Comparison of ENCODE assay signal across 19 cellular contexts in genomic region chrX:9257718-9258117, GRCh38.
A peak's percentile ranks its signal among the peaks of the same experiment; 100 is the strongest.
DNase-seq lines count a peak whose midpoint lies in the region; TF ChIP-seq lines count a peak whose summit lies in the region.
"Had no signal": no experiment of that assay in that cellular context is flagged by ENCODE, and none has a peak within 500 bp of the region (broad histone marks: within the 10 kb centered on the region; RNA-seq: fewer than 3 reads in every experiment).

No MANE protein-coding gene starts in this region.

- no peak overlapping the region for H3K4me3 Mint-ChIP-seq in activated CD4-positive, alpha-beta memory T cell treated with anti-CD3 and anti-CD28 coated beads for 36 hours
- H3K4me3 Mint-ChIP-seq in activated CD4-positive, alpha-beta memory T cell treated with anti-CD3 and anti-CD28 coated beads, Interleukin-2, amount 10 ng/mL, durations not matched to agents 7 days and 5 days = no peak overlapping the region
- peak overlapping the region; percentile 31 for H3K4me3 Mint-ChIP-seq in activated T-helper 2 cell treated with anti-CD3 and anti-CD28 coated beads, Interferon-gamma antibody, Interleukin-2, Interleukin-4, amounts not matched to agents 10 μg/mL and 5 μg/mL and 100 μg/mL, durations not matched to agents 14 hours and 24 hours and 36 hours (ENCODE audit: low read depth)
- H3K4me3 Mint-ChIP-seq: B cell, CD14-positive monocyte, H9, HFFc6 had no signal

- DNase-seq in activated CD4-positive, alpha-beta memory T cell treated with anti-CD3 and anti-CD28 coated beads for 36 hours = peak; percentile 10
- DNase-seq in activated CD4-positive, alpha-beta memory T cell treated with anti-CD3 and anti-CD28 coated beads, Interleukin-2, amount 10 ng/mL, durations not matched to agents 7 days and 5 days = no peak
- DNase-seq in stimulated activated CD4-positive, alpha-beta T cell treated with anti-CD3 and anti-CD28 coated beads, Interleukin-4, amount 100 ng/mL, for 1 hour = peak; percentile 2
- DNase-seq in stimulated activated CD4-positive, alpha-beta T cell treated with anti-CD3 and anti-CD28 coated beads, Interleukin-4, amount 100 ng/mL, for 4 hours = no peak
- no peak for DNase-seq in activated T-helper 2 cell treated with anti-CD3 and anti-CD28 coated beads, Interferon-gamma antibody, Interleukin-2, Interleukin-4, amounts not matched to agents 10 μg/mL and 5 μg/mL and 100 μg/mL, durations not matched to agents 14 hours and 24 hours and 36 hours (ENCODE audit: low spot score)
- DNase-seq in brain microvascular endothelial cell = no peak
- no peak for DNase-seq in NCI-H1048 (lab: John Stamatoyannopoulos, UW)
- DNase-seq: GM23248, H9, HFFc6, Karpas-422, NCI-H1417 treated with DMSO at 0.1 percent for 48 hours, NCI-H187, NCI-H446, NCI-H526, Peyer's patch had no signal

- no peaks in the 10 kb centered on the region for H3K27me3 Mint-ChIP-seq in activated CD4-positive, alpha-beta memory T cell treated with anti-CD3 and anti-CD28 coated beads for 36 hours
- H3K27me3 Mint-ChIP-seq in activated CD4-positive, alpha-beta memory T cell treated with anti-CD3 and anti-CD28 coated beads, Interleukin-2, amount 10 ng/mL, durations not matched to agents 7 days and 5 days = no peaks in the 10 kb centered on the region
- no peaks in the 10 kb centered on the region for H3K27me3 Mint-ChIP-seq in activated T-helper 2 cell treated with anti-CD3 and anti-CD28 coated beads, Interferon-gamma antibody, Interleukin-2, Interleukin-4, amounts not matched to agents 10 μg/mL and 5 μg/mL and 100 μg/mL, durations not matched to agents 14 hours and 24 hours and 36 hours (ENCODE audit: low read depth)
- H3K27me3 Mint-ChIP-seq: B cell had no signal

- CTCF ChIA-PET in activated CD4-positive, alpha-beta memory T cell treated with anti-CD3 and anti-CD28 coated beads for 36 hours (lab: Charles Lee) = no interaction called here
- CTCF ChIA-PET in activated CD4-positive, alpha-beta memory T cell treated with anti-CD3 and anti-CD28 coated beads, Interleukin-2, amount 10 ng/mL, durations not matched to agents 7 days and 5 days (lab: Charles Lee) = no interaction called here

- peaks cover 7% of the 10 kb centered on the region for H3K9me3 Mint-ChIP-seq in activated CD4-positive, alpha-beta memory T cell treated with anti-CD3 and anti-CD28 coated beads for 36 hours
- H3K9me3 Mint-ChIP-seq in activated CD4-positive, alpha-beta memory T cell treated with anti-CD3 and anti-CD28 coated beads, Interleukin-2, amount 10 ng/mL, durations not matched to agents 7 days and 5 days = peaks cover 9% of the 10 kb centered on the region
- H3K9me3 Mint-ChIP-seq in activated T-helper 2 cell treated with anti-CD3 and anti-CD28 coated beads, Interferon-gamma antibody, Interleukin-2, Interleukin-4, amounts not matched to agents 10 μg/mL and 5 μg/mL and 100 μg/mL, durations not matched to agents 14 hours and 24 hours and 36 hours = peaks cover 16% of the 10 kb centered on the region

- H3K27ac ChIP-seq in brain microvascular endothelial cell = no peak overlapping the region
- H3K27ac ChIP-seq: A549, GM23248, Peyer's patch had no signal

- intact Hi-C loops in activated CD4-positive, alpha-beta memory T cell treated with anti-CD3 and anti-CD28 coated beads for 36 hours (cut with micrococcal nuclease) = loop anchor here (1.0 kb wide), 1 partner anchor 28 kb away; no protein-coding TSS in a partner anchor
- intact Hi-C loops in activated T-helper 2 cell treated with anti-CD3 and anti-CD28 coated beads, Interferon-gamma antibody, Interleukin-2, Interleukin-4, amounts not matched to agents 10 μg/mL and 5 μg/mL and 100 μg/mL, durations not matched to agents 14 hours and 24 hours and 36 hours (cut with micrococcal nuclease) = loop anchor here (2.0 to 10.0 kb wide), 4 partner anchors 27 to 420 kb away; partner anchors contain the start of gene TBL1X

- in situ Hi-C loops in brain microvascular endothelial cell (cut with HindIII; ENCODE audit: low pct_ligation_motif_present, low sequenced_read_pairs) = no loop called here

- no peaks in the 10 kb centered on the region for H3K36me3 Mint-ChIP-seq in activated CD4-positive, alpha-beta memory T cell treated with anti-CD3 and anti-CD28 coated beads for 36 hours
- no peaks in the 10 kb centered on the region for H3K36me3 Mint-ChIP-seq in activated CD4-positive, alpha-beta memory T cell treated with anti-CD3 and anti-CD28 coated beads, Interleukin-2, amount 10 ng/mL, durations not matched to agents 7 days and 5 days (ENCODE audit: low read depth)
- peaks cover 17% of the 10 kb centered on the region for H3K36me3 Mint-ChIP-seq in activated T-helper 2 cell treated with anti-CD3 and anti-CD28 coated beads, Interferon-gamma antibody, Interleukin-2, Interleukin-4, amounts not matched to agents 10 μg/mL and 5 μg/mL and 100 μg/mL, durations not matched to agents 14 hours and 24 hours and 36 hours (ENCODE audit: low read depth)
- H3K36me3 Mint-ChIP-seq: CD14-positive monocyte had no signal

- H3K36me3 ChIP-seq in brain microvascular endothelial cell (replicated peaks) = no peaks in the 10 kb centered on the region
- H3K36me3 ChIP-seq: Peyer's patch had no signal

- H3K4me1 Mint-ChIP-seq in activated CD4-positive, alpha-beta memory T cell treated with anti-CD3 and anti-CD28 coated beads for 36 hours (ENCODE audit: low read depth) = peaks cover 25% of the 10 kb centered on the region
- peaks cover 17% of the 10 kb centered on the region for H3K4me1 Mint-ChIP-seq in activated CD4-positive, alpha-beta memory T cell treated with anti-CD3 and anti-CD28 coated beads, Interleukin-2, amount 10 ng/mL, durations not matched to agents 7 days and 5 days
- peaks cover 41% of the 10 kb centered on the region for H3K4me1 Mint-ChIP-seq in activated T-helper 2 cell treated with anti-CD3 and anti-CD28 coated beads, Interferon-gamma antibody, Interleukin-2, Interleukin-4, amounts not matched to agents 10 μg/mL and 5 μg/mL and 100 μg/mL, durations not matched to agents 14 hours and 24 hours and 36 hours (ENCODE audit: low read depth)
- H3K4me1 Mint-ChIP-seq: CD14-positive monocyte had no signal

- H3K27ac Mint-ChIP-seq in activated CD4-positive, alpha-beta memory T cell treated with anti-CD3 and anti-CD28 coated beads for 36 hours = no peak overlapping the region
- no peak overlapping the region for H3K27ac Mint-ChIP-seq in activated CD4-positive, alpha-beta memory T cell treated with anti-CD3 and anti-CD28 coated beads, Interleukin-2, amount 10 ng/mL, durations not matched to agents 7 days and 5 days
- peak overlapping the region; percentile 84 for H3K27ac Mint-ChIP-seq in activated T-helper 2 cell treated with anti-CD3 and anti-CD28 coated beads, Interferon-gamma antibody, Interleukin-2, Interleukin-4, amounts not matched to agents 10 μg/mL and 5 μg/mL and 100 μg/mL, durations not matched to agents 14 hours and 24 hours and 36 hours
- H3K27ac Mint-ChIP-seq: B cell, H9, HFFc6 had no signal

- no peak for TF ChIP-seq CTCF in brain microvascular endothelial cell (IDR thresholded peaks at IDR 0.05; ENCODE audit: low read depth, low read length, missing control alignments)

- H3K27me3 ChIP-seq in brain microvascular endothelial cell (replicated peaks) = no peaks in the 10 kb centered on the region
- H3K27me3 ChIP-seq: Peyer's patch had no signal

- no peak overlapping the region for H3K4me3 ChIP-seq in brain microvascular endothelial cell (ENCODE audit: low read depth, low read length)
- H3K4me3 ChIP-seq: A549, GM23248, Peyer's patch had no signal

- POLR2A ChIA-PET in activated CD4-positive, alpha-beta memory T cell treated with anti-CD3 and anti-CD28 coated beads for 36 hours (lab: Charles Lee) = no interaction called here
- POLR2A ChIA-PET in activated CD4-positive, alpha-beta memory T cell treated with anti-CD3 and anti-CD28 coated beads, Interleukin-2, amount 10 ng/mL, durations not matched to agents 7 days and 5 days (lab: Charles Lee) = interaction anchor here (0.7 kb wide), 1 partner anchor 61 kb away, joined by 3 read pairs; no protein-coding TSS in a partner anchor

Comparison
In these comparisons a context has a peak if more than half of its experiments do, and no peak if none do; other contexts are left out.
1. DNase-seq: peak in activated CD4-positive, alpha-beta memory T cell treated with anti-CD3 and anti-CD28 coated beads for 36 hours (single experiment) and stimulated activated CD4-positive, alpha-beta T cell treated with anti-CD3 and anti-CD28 coated beads, Interleukin-4, amount 100 ng/mL, for 1 hour (single experiment); none in activated CD4-positive, alpha-beta memory T cell treated with anti-CD3 and anti-CD28 coated beads, Interleukin-2, amount 10 ng/mL, durations not matched to agents 7 days and 5 days (single experiment), stimulated activated CD4-positive, alpha-beta T cell treated with anti-CD3 and anti-CD28 coated beads, Interleukin-4, amount 100 ng/mL, for 4 hours (0 of 2), activated T-helper 2 cell treated with anti-CD3 and anti-CD28 coated beads, Interferon-gamma antibody, Interleukin-2, Interleukin-4, amounts not matched to agents 10 μg/mL and 5 μg/mL and 100 μg/mL, durations not matched to agents 14 hours and 24 hours and 36 hours (single experiment), brain microvascular endothelial cell (single experiment) and NCI-H1048 (single experiment).